Comparison of ENCODE assay signal across 24 cellular contexts in genomic region chr16:7601100-7601499, GRCh38.
"Had no signal": no experiment of that assay in that cellular context is flagged by ENCODE, and none has a peak within 500 bp of the region (broad histone marks: within the 10 kb centered on the region; RNA-seq: fewer than 3 reads in every experiment).

No MANE protein-coding gene starts in this region.

- H3K36me3 ChIP-seq: gastrocnemius medialis, neutrophil, pancreas, thoracic aorta, tibial nerve, upper lobe of left lung had no signal

- ATAC-seq: esophagus mucosa; gastrocnemius medialis; mucosa of descending colon; naive thymus-derived CD8-positive, alpha-beta T cell; pancreas; sciatic nerve; stimulated activated naive B cell treated with anti-CD40 and anti-IgM and Interleukin-4, amounts not matched to agents 10 μg/mL and 1 μg/mL and 100 μg/mL, for 72 hours had no signal

- H3K27ac ChIP-seq: dorsolateral prefrontal cortex, epithelial cell of prostate, gastrocnemius medialis, neutrophil, pancreas, thoracic aorta, tibial nerve, upper lobe of left lung had no signal

- H3K27me3 ChIP-seq: gastrocnemius medialis, neutrophil, pancreas, tibial nerve, upper lobe of left lung had no signal

- H3K9me3 ChIP-seq: gastrocnemius medialis, mucosa of descending colon, neutrophil, pancreas, thoracic aorta, tibial nerve, upper lobe of left lung had no signal

- H3K4me1 ChIP-seq: pancreas, tibial nerve, upper lobe of left lung had no signal

- H3K4me3 ChIP-seq: dorsolateral prefrontal cortex, gastrocnemius medialis, mucosa of descending colon, pancreas, thoracic aorta, tibial nerve, upper lobe of left lung had no signal

- DNase-seq: central memory CD4-positive, alpha-beta T cell; dorsolateral prefrontal cortex; effector CD4-positive, alpha-beta T cell; foreskin fibroblast; gastrocnemius medialis; head of caudate nucleus; hippocampal formation; immature natural killer cell; islet precursor cell; kidney glomerular epithelial cell; mesenchymal stem cell; mucosa of descending colon; naive thymus-derived CD8-positive, alpha-beta T cell; pancreas; retina; stimulated activated CD4-positive, alpha-beta T cell treated with anti-CD3 and anti-CD28 coated beads, Interleukin-2, amount 100 ng/mL, for 48 hours; stimulated activated naive B cell treated with anti-CD40 and anti-IgM and Interleukin-4, amounts not matched to agents 10 μg/mL and 1 μg/mL and 100 μg/mL, for 72 hours; upper lobe of left lung had no signal
